12 cellular contexts compared by ENCODE assay signal in the genomic region with DNA sequence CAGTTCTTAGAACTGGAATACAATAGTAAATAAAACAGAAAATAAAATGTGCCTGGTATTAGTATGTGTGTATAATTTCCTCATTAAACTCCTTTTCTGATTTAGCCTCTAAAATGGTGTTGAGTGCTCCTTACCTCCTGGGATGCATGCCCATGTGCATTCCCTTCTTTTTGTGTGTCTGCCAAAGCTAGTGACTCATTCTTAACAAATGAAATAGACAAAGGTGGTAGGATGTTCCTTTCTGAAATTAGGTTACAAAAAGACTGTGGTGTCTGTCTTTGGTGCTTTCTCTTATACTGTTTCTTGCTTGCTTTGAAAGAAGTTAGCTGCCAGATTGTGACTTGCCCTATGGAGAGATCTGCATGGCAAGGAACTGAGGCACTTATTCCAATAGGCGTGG.
"Had no signal": no experiment of that assay in that cellular context is flagged by ENCODE, and none has a peak within 500 bp of the region (broad histone marks: within the 10 kb centered on the region; RNA-seq: fewer than 3 reads in every experiment).

No MANE protein-coding gene starts in this region.

- DNase-seq: activated naive CD4-positive, alpha-beta T cell treated with anti-CD3 and anti-CD28 coated beads, Interleukin-2, amount 50 U/mL, for 16 hours; adrenal gland; effector CD4-positive, alpha-beta T cell; hypothalamus; sigmoid colon; stimulated activated CD4-positive, alpha-beta T cell treated with anti-CD3 and anti-CD28 coated beads, Interleukin-2, amount 100 ng/mL, for 24 hours; stimulated activated naive CD4-positive, alpha-beta T cell; T-helper 2 cell had no signal

- ATAC-seq: natural killer cell treated with Interleukin-12 subunit alpha and Interleukin-12 subunit beta and Interleukin-15 and Interleukin-18, amount 100 ng/mL, for 72 hours had no signal

- H3K36me3 ChIP-seq: adrenal gland, sigmoid colon, suprapubic skin had no signal

- H3K36me3 Mint-ChIP-seq: natural killer cell treated with Interleukin-12 subunit alpha and Interleukin-12 subunit beta and Interleukin-15 and Interleukin-18, amount 100 ng/mL, for 72 hours; type B pancreatic cell had no signal

- H3K27ac ChIP-seq: adrenal gland, sigmoid colon, suprapubic skin had no signal

- H3K9me3 ChIP-seq: adrenal gland, sigmoid colon, suprapubic skin had no signal

- H3K4me3 Mint-ChIP-seq: natural killer cell treated with Interleukin-12 subunit alpha and Interleukin-12 subunit beta and Interleukin-15 and Interleukin-18, amount 100 ng/mL, for 72 hours; type B pancreatic cell had no signal

- H3K9me3 Mint-ChIP-seq: natural killer cell treated with Interleukin-12 subunit alpha and Interleukin-12 subunit beta and Interleukin-15 and Interleukin-18, amount 100 ng/mL, for 72 hours had no signal

- H3K4me3 ChIP-seq: adrenal gland, sigmoid colon, suprapubic skin had no signal

- H3K27me3 Mint-ChIP-seq: type B pancreatic cell had no signal

- FAIRE-seq: colon had no signal

- H3K27me3 ChIP-seq: adrenal gland, sigmoid colon, suprapubic skin had no signal

- H3K27ac Mint-ChIP-seq: natural killer cell treated with Interleukin-12 subunit alpha and Interleukin-12 subunit beta and Interleukin-15 and Interleukin-18, amount 100 ng/mL, for 72 hours; type B pancreatic cell had no signal

- H3K4me1 ChIP-seq: adrenal gland, suprapubic skin had no signal
